Comparison of ENCODE assay signal across 1 cellular context in the genomic region with DNA sequence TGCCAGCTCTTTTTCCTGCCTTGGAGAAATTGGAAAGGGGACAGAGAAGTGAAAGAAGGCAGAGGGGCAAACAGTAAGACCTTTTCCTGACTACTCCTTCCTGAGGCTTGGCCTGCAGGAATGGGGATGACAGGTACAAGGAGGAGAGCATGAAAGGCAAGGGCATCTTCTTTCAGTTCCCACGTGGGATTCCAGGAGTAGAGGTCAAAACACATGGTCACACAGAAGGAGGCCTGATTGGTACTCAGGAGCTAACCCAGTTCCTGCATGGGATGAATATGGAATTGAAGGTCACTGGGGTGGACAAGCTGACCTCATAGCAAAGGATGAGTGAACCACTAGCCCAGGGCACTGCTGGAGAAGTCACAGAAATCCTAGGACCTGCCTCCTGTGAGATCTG.
TF ChIP-seq lines count a peak whose summit lies in the region.

No MANE protein-coding gene starts in this region.

TF ChIP-seq in IMR-90, 13 proteins besides CTCF, POLR2A, EP300 and RAD21:
- TF ChIP-seq MXI1 (IDR thresholded peaks at IDR 0.05; ENCODE audit: borderline replicate concordance, low read depth, low read length) (no peak), BHLHE40 (IDR thresholded peaks at IDR 0.05; ENCODE audit: low read depth, low read length) (no peak), FOS (IDR thresholded peaks at IDR 0.05; ENCODE audit: low read depth, low read length) (no peak), CHD1 (IDR thresholded peaks at IDR 0.05; ENCODE audit: low read depth, low read length) (no peak), RFX5 (IDR thresholded peaks at IDR 0.05; ENCODE audit: low read depth, low read length) (no peak), RCOR1 (IDR thresholded peaks at IDR 0.05; ENCODE audit: insufficient replicate concordance, low read length) (no peak), SMC3 (IDR thresholded peaks at IDR 0.05; ENCODE audit: low read depth, low read length) (no peak), MAZ (IDR thresholded peaks at IDR 0.05; ENCODE audit: borderline replicate concordance, low read depth, low read length) (no peak), NFE2L2 (IDR thresholded peaks at IDR 0.05; ENCODE audit: low read depth, low read length) (no peak), MAFK (IDR thresholded peaks at IDR 0.05; ENCODE audit: low read depth, low read length) (no peak), CEBPB (IDR thresholded peaks at IDR 0.05; ENCODE audit: low read depth, low read length) (no peak)
- TF ChIP-seq, protein P1, sequence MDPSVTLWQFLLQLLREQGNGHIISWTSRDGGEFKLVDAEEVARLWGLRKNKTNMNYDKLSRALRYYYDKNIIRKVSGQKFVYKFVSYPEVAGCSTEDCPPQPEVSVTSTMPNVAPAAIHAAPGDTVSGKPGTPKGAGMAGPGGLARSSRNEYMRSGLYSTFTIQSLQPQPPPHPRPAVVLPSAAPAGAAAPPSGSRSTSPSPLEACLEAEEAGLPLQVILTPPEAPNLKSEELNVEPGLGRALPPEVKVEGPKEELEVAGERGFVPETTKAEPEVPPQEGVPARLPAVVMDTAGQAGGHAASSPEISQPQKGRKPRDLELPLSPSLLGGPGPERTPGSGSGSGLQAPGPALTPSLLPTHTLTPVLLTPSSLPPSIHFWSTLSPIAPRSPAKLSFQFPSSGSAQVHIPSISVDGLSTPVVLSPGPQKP (IDR thresholded peaks at IDR 0.05; ENCODE audit: borderline replicate concordance, low read depth, low read length) = no peak
- TF ChIP-seq, protein P2, sequence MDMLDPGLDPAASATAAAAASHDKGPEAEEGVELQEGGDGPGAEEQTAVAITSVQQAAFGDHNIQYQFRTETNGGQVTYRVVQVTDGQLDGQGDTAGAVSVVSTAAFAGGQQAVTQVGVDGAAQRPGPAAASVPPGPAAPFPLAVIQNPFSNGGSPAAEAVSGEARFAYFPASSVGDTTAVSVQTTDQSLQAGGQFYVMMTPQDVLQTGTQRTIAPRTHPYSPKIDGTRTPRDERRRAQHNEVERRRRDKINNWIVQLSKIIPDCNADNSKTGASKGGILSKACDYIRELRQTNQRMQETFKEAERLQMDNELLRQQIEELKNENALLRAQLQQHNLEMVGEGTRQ (IDR thresholded peaks at IDR 0.05; ENCODE audit: low read depth, low read length) = no peak
TF ChIP-seq in IMR-90: peak in this region for 0.
